In genomic region chr3:46966811-46967210, GRCh38 we compare ENCODE assay signal across 12 cellular contexts. TPM values are rescaled to one million over a fixed set of nuclear protein-coding genes. Genes with fewer than 3 reads are reported as not detected.
DNase-seq lines count a peak whose midpoint lies in the region; ATAC-seq and TF ChIP-seq lines count a peak whose summit lies in the region.
"Had no signal": no experiment of that assay in that cellular context is flagged by ENCODE, and none has a peak within 500 bp of the region (broad histone marks: within the 10 kb centered on the region; RNA-seq: fewer than 3 reads in every experiment).

No MANE protein-coding gene starts in this region.

- no peak overlapping the region for H4K5ac ChIP-seq in H9 (ENCODE audit: insufficient read length, low read depth, low read length)

- no peak overlapping the region for H3T11ph ChIP-seq in H9 (ENCODE audit: low read length)

- peaks cover 17% of the 10 kb centered on the region for H3K79me1 ChIP-seq in H9 (ENCODE audit: insufficient read depth, low read depth, low read length, poor library complexity, severe bottlenecking)

- H4K91ac ChIP-seq in H9 (ENCODE audit: insufficient read length, low read depth, low read length), result no peak overlapping the region

- no peaks in the 10 kb centered on the region for H3K4me1 ChIP-seq in H9 (ENCODE audit: insufficient read depth, low read length)
- H3K4me1 ChIP-seq in adrenal gland (replicated peaks in 1 of 2), result peaks cover 38 to 47% of the 10 kb centered on the region in 2 donors

- no peaks in the 10 kb centered on the region for H3K27me3 ChIP-seq in CD4-positive, alpha-beta T cell (ENCODE audit: control insufficient read depth, insufficient read depth, low read length)
- H3K27me3 ChIP-seq in H9 (ENCODE audit: insufficient read depth, low read length) (no peaks in the 10 kb centered on the region), adrenal gland (no peaks in the 10 kb centered on the region)

- no peaks in the 10 kb centered on the region for H3K9me3 ChIP-seq in CD4-positive, alpha-beta T cell (ENCODE audit: control insufficient read depth, low read length)
- H3K9me3 ChIP-seq in H9 (ENCODE audit: control insufficient read depth, low read depth, low read length) (no peaks in the 10 kb centered on the region), adrenal gland (replicated peaks in 1 of 3) (no peaks in the 10 kb centered on the region)

- H2BK120ac ChIP-seq in H9 (ENCODE audit: low read depth, low read length, poor library complexity, severe bottlenecking), result no peak overlapping the region

- peaks cover 60% of the 10 kb centered on the region for H3K79me2 ChIP-seq in H9 (ENCODE audit: insufficient read depth, low read length)

- H3K27ac ChIP-seq in CD4-positive, alpha-beta T cell (ENCODE audit: low read depth, low read length), result no peak overlapping the region
- H3K27ac ChIP-seq in H9 (ENCODE audit: insufficient read length, low read depth, low read length), result no peak overlapping the region
- peak overlapping the region in 3 of 5 donors; percentile 8 to 34 (median 18) for H3K27ac ChIP-seq in adrenal gland

- no peak overlapping the region for H2BK5ac ChIP-seq in H9 (ENCODE audit: insufficient read length, low read length)

- peaks cover 3% of the 10 kb centered on the region for H4K20me1 ChIP-seq in H9 (ENCODE audit: control insufficient read depth, insufficient read depth, insufficient read length)

- no peak for DNase-seq in CD4-positive, alpha-beta T cell
- DNase-seq in H9 (no peak), adrenal gland (no peak), natural killer cell (no peak), NCI-H1930 (lab: John Stamatoyannopoulos, UW) (no peak), HCEC 1CT (no peak)
- no peak for DNase-seq in effector CD4-positive, alpha-beta T cell
- DNase-seq in stimulated activated CD4-positive, alpha-beta T cell treated with anti-CD3 and anti-CD28 coated beads, Interleukin-2, amount 100 ng/mL, for 24 hours, result no peak
- DNase-seq: COR-L47; effector memory CD4-positive, alpha-beta T cell; NCI-H510A; substantia nigra had no signal

- intact Hi-C loops in CD4-positive, alpha-beta T cell (cut with DNase I, micrococcal nuclease), result loop anchor here in 1 of 2 experiments (5.0 kb wide), 1 partner anchor 45 kb away; no protein-coding TSS in a partner anchor
- intact Hi-C loops in adrenal gland (cut with DNase I) (no loop called here), natural killer cell (cut with micrococcal nuclease) (no loop called here)

- no peak for TF ChIP-seq CTCF in CD4-positive, alpha-beta T cell (IDR thresholded peaks at IDR 0.05)
- TF ChIP-seq CTCF in H9 (conservative IDR thresholded peaks at IDR 0.05), result 0 out of 3 replicates have a peak, but pooled peaks have one; percentile 15
- TF ChIP-seq CTCF in adrenal gland (IDR thresholded peaks at IDR 0.05), result no peak
- TF ChIP-seq CTCF in natural killer cell (IDR thresholded peaks at IDR 0.05), result no peak

- no peak overlapping the region for H2BK15ac ChIP-seq in H9 (ENCODE audit: low read depth, low read length)

- no peaks in the 10 kb centered on the region for H3K9me3 Mint-ChIP-seq in CD4-positive, alpha-beta T cell
- H3K9me3 Mint-ChIP-seq in H9 (peaks cover 6 to 21% of the 10 kb centered on the region in 2 experiments; a peak in 4 of 5 replicates), natural killer cell (no peaks in the 10 kb centered on the region)

- peaks cover 75% of the 10 kb centered on the region for H3K4me1 Mint-ChIP-seq in CD4-positive, alpha-beta T cell (ENCODE audit: low read depth)
- H3K4me1 Mint-ChIP-seq in H9 (peaks cover 34 to 35% of the 10 kb centered on the region in 2 experiments), natural killer cell (peaks cover 72 to 75% of the 10 kb centered on the region in 2 donors)

- H3K27ac Mint-ChIP-seq in CD4-positive, alpha-beta T cell, result peak overlapping the region; percentile 68
- H3K27ac Mint-ChIP-seq in H9 (peak overlapping the region in 2 of 3 experiments; percentile 64 to 89; a peak in 4 of 7 replicates), natural killer cell (peak overlapping the region; percentile 73 to 93)

- no peak overlapping the region for H3K9ac ChIP-seq in H9 (ENCODE audit: extremely low read depth, insufficient read length, low read length)

- H3K36me3 ChIP-seq in adrenal gland (replicated peaks in 1 of 2), result no peaks in the 10 kb centered on the region

- H3K36me3 Mint-ChIP-seq in CD4-positive, alpha-beta T cell (ENCODE audit: low read depth), result peaks cover 71% of the 10 kb centered on the region
- H3K36me3 Mint-ChIP-seq in H9 (ENCODE audit: insufficient read depth in 1 of 3, low read depth in 3 of 3), result peaks cover 32 to 44% (median 41%) of the 10 kb centered on the region in 3 experiments
- H3K36me3 Mint-ChIP-seq in natural killer cell, result no peaks in the 10 kb centered on the region

- no peak overlapping the region for H2AK5ac ChIP-seq in H9 (ENCODE audit: insufficient read length, low read length)

- H3K23me2 ChIP-seq in H9 (ENCODE audit: insufficient read length, low read depth, low read length, poor library complexity, severe bottlenecking), result no peaks in the 10 kb centered on the region

- no peak overlapping the region for H4K8ac ChIP-seq in H9 (replicated peaks; ENCODE audit: insufficient read length, low read depth, low read length)

- H3K4me2 ChIP-seq in H9 (ENCODE audit: insufficient read depth, insufficient read length, low read length), result no peak overlapping the region

- no peak for TF ChIP-seq POLR2A in adrenal gland (IDR thresholded peaks at IDR 0.05)

- H2BK20ac ChIP-seq in H9 (ENCODE audit: low read depth, low read length, poor library complexity, severe bottlenecking), result no peak overlapping the region

- ATAC-seq in CD4-positive, alpha-beta T cell (ENCODE audit: poor library complexity), result peak; percentile 43
- ATAC-seq in natural killer cell, result peak in 2 of 3 donors; percentile 41 to 61

- POLR2A ChIA-PET in CD4-positive, alpha-beta T cell (lab: Charles Lee), result interaction anchor here (0.9 to 2.2 kb wide), 3 partner anchors 10 to 19 kb away, joined by 3 to 5 read pairs (median 5); partner anchors contain the start of genes CCDC12 and NBEAL2

- no peak overlapping the region for H2AFZ ChIP-seq in H9 (ENCODE audit: low read length)

- no peak overlapping the region for H3K56ac ChIP-seq in H9 (ENCODE audit: insufficient read length, low read depth, low read length)

- no peak overlapping the region for H3K23ac ChIP-seq in H9 (ENCODE audit: insufficient read length, low read depth, low read length)

- no peak overlapping the region for H3K4ac ChIP-seq in H9 (ENCODE audit: low read depth, low read length)

- no peak overlapping the region for H3K14ac ChIP-seq in H9 (ENCODE audit: insufficient read depth, low read length)

- no peaks in the 10 kb centered on the region for H3K27me3 Mint-ChIP-seq in CD4-positive, alpha-beta T cell
- H3K27me3 Mint-ChIP-seq in H9 (ENCODE audit: low read depth) (no peaks in the 10 kb centered on the region), natural killer cell (ENCODE audit: low read depth in 2 of 2) (no peaks in the 10 kb centered on the region)

- H2BK12ac ChIP-seq in H9 (ENCODE audit: insufficient read length, low read depth, low read length), result no peak overlapping the region

- H3K18ac ChIP-seq in H9 (ENCODE audit: insufficient read length, low read depth, low read length), result no peak overlapping the region

- H3K4me3 Mint-ChIP-seq in CD4-positive, alpha-beta T cell, result peak overlapping the region; percentile 3
- H3K4me3 Mint-ChIP-seq in H9 (no peak overlapping the region), natural killer cell (peak overlapping the region; percentile 38)

- no CpG with 5 or more reads among the region's 5 CpGs for WGBS in H9 (ENCODE audit: extremely low coverage, insufficient read length, low lambda C conversion rate)
- WGBS in adrenal gland, 4 donors, result 84 to 87% (median 86%) methylated on average over 5 of the region's 5 CpGs

- no peak overlapping the region for H3K4me3 ChIP-seq in adrenal gland

- CTCF ChIA-PET in CD4-positive, alpha-beta T cell (lab: Charles Lee), result interaction anchor here (1.1 to 2.0 kb wide), 3 partner anchors 19 to 72 kb away, joined by 3 to 6 read pairs (median 3); no protein-coding TSS in a partner anchor

RNA-seq across cellular contexts. Expression of gene CCDC12, which starts 9.7 kb away (rescaled TPM):
- 10 to 100 TPM; 57.5 to 59.5 TPM for total RNA-seq in CD4-positive, alpha-beta T cell
- total RNA-seq in H9 (2021) (49.1 and 54.0 TPM in 2 replicates), adrenal gland (10 to 100 TPM; 33.2 to 77.0 (median 65.9) TPM), natural killer cell (100 to 1,000 TPM; 104 to 114 (median 111) TPM)
- polyA plus RNA-seq in adrenal gland, result 100 to 1,000 TPM in 2 of 3 donors, 10 to 100 TPM in 1; 72.0 to 145 (median 122) TPM

RNA-seq across cellular contexts. Expression of gene NBEAL2, which starts 12.7 kb away (rescaled TPM):
- 100 to 1,000 TPM; 163 to 170 TPM for total RNA-seq in CD4-positive, alpha-beta T cell
- total RNA-seq in H9 (2021), result 50.4 and 52.1 TPM in 2 replicates
- total RNA-seq in adrenal gland, result 10 to 100 TPM; 17.5 to 47.1 (median 29.0) TPM
- 100 to 1,000 TPM in 1 of 3 donors, 10 to 100 TPM in 2; 20.8 to 154 (median 71.6) TPM for polyA plus RNA-seq in adrenal gland
- total RNA-seq in natural killer cell, result 100 to 1,000 TPM; 453 to 536 (median 532) TPM

Comparison
In these comparisons a context has a peak if more than half of its experiments do, and no peak if none do; other contexts are left out.
1. H3K27ac ChIP-seq: peak in adrenal gland (3 of 5); none in CD4-positive, alpha-beta T cell (single experiment) and H9 (single experiment).
2. H3K4me3 Mint-ChIP-seq: peak in CD4-positive, alpha-beta T cell (single experiment) and natural killer cell (single experiment); none in H9 (0 of 2).
3. Peak in every context shown above with its lines, with median percentiles within 50 percentile points of each other: H3K27ac Mint-ChIP-seq.